Comparison of ENCODE assay signal across 8 cellular contexts in the genomic region with DNA sequence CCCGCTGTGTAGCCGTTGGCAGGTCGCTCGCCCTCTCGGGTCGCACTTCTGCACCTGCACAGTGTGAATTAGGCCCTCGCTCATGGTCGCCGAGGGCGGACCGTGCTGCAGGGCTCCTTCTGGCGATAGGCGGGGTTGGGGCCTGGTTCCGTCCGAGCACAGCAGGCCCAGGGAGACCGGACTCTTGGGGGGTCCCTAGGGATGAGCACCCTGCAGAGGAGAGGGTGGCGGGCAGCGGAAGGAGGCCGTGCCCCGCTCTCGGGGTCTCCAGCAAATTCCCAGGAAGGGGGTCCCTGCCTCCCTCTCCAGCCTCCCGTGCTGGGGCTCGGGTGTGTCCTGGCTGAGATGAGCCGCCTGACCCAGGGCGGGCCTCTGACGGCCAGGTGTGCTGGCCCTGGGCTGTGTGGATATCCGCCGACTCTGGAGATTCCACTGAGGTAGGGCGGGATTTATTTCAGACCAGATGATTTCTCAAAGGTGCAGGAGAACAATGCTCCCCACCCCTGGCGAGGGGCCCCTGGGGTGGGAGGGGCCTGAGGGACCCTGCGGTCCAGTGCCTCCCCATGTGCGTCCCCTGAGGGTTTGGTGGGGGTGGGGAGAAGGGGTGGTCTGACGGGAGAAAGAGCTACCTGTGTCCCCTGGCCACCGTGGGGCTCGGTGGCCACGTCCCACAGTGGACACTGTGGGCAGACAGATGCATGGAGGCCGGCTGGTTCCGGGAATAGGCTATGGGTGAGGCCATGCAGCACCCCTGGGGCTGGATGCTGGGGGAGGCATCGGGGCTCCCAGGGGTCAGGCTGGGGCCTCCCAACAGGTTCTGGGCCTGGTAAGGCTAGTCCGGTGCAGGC. TPM values are rescaled to one million over a fixed set of nuclear protein-coding genes. Genes with fewer than 3 reads are reported as not detected.
DNase-seq lines count a peak whose midpoint lies in the region; ATAC-seq and TF ChIP-seq lines count a peak whose summit lies in the region.

No MANE protein-coding gene starts in this region.

- H3K27ac Mint-ChIP-seq in HFFc6: no peak overlapping the region

- TF ChIP-seq POLR2A in body of pancreas (IDR thresholded peaks at IDR 0.05) (no peak), lower leg skin (IDR thresholded peaks at IDR 0.05) (no peak)

- intact Hi-C loops in body of pancreas (cut with DNase I) (no loop called here), lower leg skin (cut with DNase I; ENCODE audit: low total_unique reads) (no loop called here)

- peak overlapping the region; percentile 77 for H3K4me3 ChIP-seq in BLaER1
- no peak overlapping the region for H3K4me3 ChIP-seq in body of pancreas
- H3K4me3 ChIP-seq in lower leg skin (ENCODE audit: low read depth, poor library complexity, severe bottlenecking): peak overlapping the region; percentile 21
- H3K4me3 ChIP-seq in urinary bladder (ENCODE audit: low read depth, low read length): peak overlapping the region; percentile 46

- peak overlapping the region; percentile 53; the same call in 1 of the 2 replicates for H3K4me3 Mint-ChIP-seq in HFFc6

- 71 to 83% methylated on average over 7 to 24 of the region's 40 CpGs for WGBS in body of pancreas, 2 donors
- 47 to 78% methylated on average over 5 to 40 of the region's 40 CpGs for WGBS in lower leg skin, 2 donors
- 66% methylated on average over 40 of the region's 40 CpGs for WGBS in urinary bladder

- DNase-seq in HFFc6 (no peak), body of pancreas (peak in 1 of 4 donors; percentile 12), lower leg skin (ENCODE audit: low spot score in 2 of 2) (no peak), middle frontal gyrus (ENCODE audit: extremely low spot score, low spot score) (no peak), NCI-H1694 treated with DMSO at 0.1 percent for 48 hours (lab: John Stamatoyannopoulos, UW) (no peak)

- H3K4me1 ChIP-seq in BLaER1 (peaks cover 27% of the 10 kb centered on the region), body of pancreas (peaks cover 20% of the 10 kb centered on the region), urinary bladder (ENCODE audit: insufficient read depth) (no peaks in the 10 kb centered on the region)

- H3K27me3 ChIP-seq in BLaER1 (peaks cover 17% of the 10 kb centered on the region), body of pancreas (no peaks in the 10 kb centered on the region)

- peaks cover 13% of the 10 kb centered on the region for H3K4me1 Mint-ChIP-seq in HFFc6 (ENCODE audit: low read depth)

- H3K9me3 Mint-ChIP-seq in HFFc6: no peaks in the 10 kb centered on the region

- TF ChIP-seq CTCF in HFFc6 (IDR thresholded peaks at IDR 0.05) (no peak), body of pancreas (IDR thresholded peaks at IDR 0.05) (no peak), lower leg skin (IDR thresholded peaks at IDR 0.05) (no peak)

- ATAC-seq in body of pancreas: no peak
- no peak for ATAC-seq in GM19328 (IDR thresholded peaks at IDR 0.05; ENCODE audit: unreplicated experiment)

- no peaks in the 10 kb centered on the region for H3K36me3 Mint-ChIP-seq in HFFc6 (ENCODE audit: low read depth)

- no peaks in the 10 kb centered on the region for H4K20me1 ChIP-seq in BLaER1

- H3K27me3 Mint-ChIP-seq in HFFc6 (ENCODE audit: insufficient read depth): peaks cover 7% of the 10 kb centered on the region

- H3K9ac ChIP-seq in BLaER1: no peak overlapping the region

- H3K27ac ChIP-seq in BLaER1: peak overlapping the region; percentile 56
- peak overlapping the region in 3 of 4 donors; percentile 53 to 76 (median 64) for H3K27ac ChIP-seq in body of pancreas
- H3K27ac ChIP-seq in urinary bladder (ENCODE audit: low read depth): no peak overlapping the region

- H3K4me2 ChIP-seq in BLaER1: peak overlapping the region; percentile 99

- H3K36me3 ChIP-seq in BLaER1 (peaks cover 5% of the 10 kb centered on the region; the same call in 1 of the 2 replicates), body of pancreas (replicated peaks in 1 of 2; ENCODE audit: insufficient read depth in 1 of 2, low read depth in 2 of 2) (no peaks in the 10 kb centered on the region), urinary bladder (ENCODE audit: insufficient read depth) (no peaks in the 10 kb centered on the region)

- H3K9me3 ChIP-seq in BLaER1: no peaks in the 10 kb centered on the region
- no peaks in the 10 kb centered on the region for H3K9me3 ChIP-seq in body of pancreas

RNA-seq across cellular contexts. Expression of a gene that starts 0.9 kb away (rescaled TPM):
- 1 to 10 TPM; 2.3 to 3.2 (median 2.7) TPM for total RNA-seq in HFFc6 (2021; fragmentation: NEBNext Ultra II Directional; extraction: Animal tissue kit (Norgen Biotek cat#: 25700))
- total RNA-seq in body of pancreas (1 to 10 TPM in 1 of 2 donors, under 1 TPM in 1; 0.66 to 2.3 TPM), lower leg skin (1 to 10 TPM; 1.2 to 7.5 (median 3.7) TPM), urinary bladder (0.63 TPM)
- 2.9 TPM for polyA plus RNA-seq in urinary bladder

RNA-seq across cellular contexts. Expression of a gene that starts 27.1 kb away (rescaled TPM):
- total RNA-seq in HFFc6 (2021; fragmentation: NEBNext Ultra II Directional; extraction: Animal tissue kit (Norgen Biotek cat#: 25700)): 10 to 100 TPM; 44.7 to 61.9 (median 58.4) TPM
- total RNA-seq in body of pancreas (10 to 100 TPM; 23.7 to 26.2 TPM), lower leg skin (10 to 100 TPM; 45.8 to 66.9 (median 59.4) TPM), urinary bladder (32.3 TPM)
- polyA plus RNA-seq in urinary bladder: 41.0 TPM

RNA-seq across cellular contexts. Expression of a gene that starts 36.1 kb away (rescaled TPM):
- 10 to 100 TPM; 24.6 to 36.7 (median 27.7) TPM for total RNA-seq in HFFc6 (2021; fragmentation: NEBNext Ultra II Directional; extraction: Animal tissue kit (Norgen Biotek cat#: 25700))
- total RNA-seq in body of pancreas (10 to 100 TPM; 26.7 to 53.1 TPM), lower leg skin (10 to 100 TPM; 31.0 to 62.0 (median 57.6) TPM), urinary bladder (18.5 TPM)
- 64.8 TPM for polyA plus RNA-seq in urinary bladder

RNA-seq across cellular contexts. Expression of a gene that starts 36.3 kb away (rescaled TPM):
- 10 to 100 TPM; 44.2 to 95.3 (median 93.3) TPM for total RNA-seq in HFFc6 (2021; fragmentation: NEBNext Ultra II Directional; extraction: Animal tissue kit (Norgen Biotek cat#: 25700))
- total RNA-seq in body of pancreas (1 to 10 TPM; 5.7 to 8.9 TPM), lower leg skin (10 to 100 TPM in 1 of 4 donors, 1 to 10 TPM in 3; 6.1 to 10.0 (median 7.9) TPM), urinary bladder (8.9 TPM)
- 5.5 TPM for polyA plus RNA-seq in urinary bladder

Comparison
In these comparisons a context has a peak if more than half of its experiments do, and no peak if none do; other contexts are left out.
1. H3K4me3 ChIP-seq: peak in BLaER1 (single experiment), lower leg skin (single experiment) and urinary bladder (single experiment); none in body of pancreas (0 of 2).